ENCODE assay signal across 8 cellular contexts in the genomic region with DNA sequence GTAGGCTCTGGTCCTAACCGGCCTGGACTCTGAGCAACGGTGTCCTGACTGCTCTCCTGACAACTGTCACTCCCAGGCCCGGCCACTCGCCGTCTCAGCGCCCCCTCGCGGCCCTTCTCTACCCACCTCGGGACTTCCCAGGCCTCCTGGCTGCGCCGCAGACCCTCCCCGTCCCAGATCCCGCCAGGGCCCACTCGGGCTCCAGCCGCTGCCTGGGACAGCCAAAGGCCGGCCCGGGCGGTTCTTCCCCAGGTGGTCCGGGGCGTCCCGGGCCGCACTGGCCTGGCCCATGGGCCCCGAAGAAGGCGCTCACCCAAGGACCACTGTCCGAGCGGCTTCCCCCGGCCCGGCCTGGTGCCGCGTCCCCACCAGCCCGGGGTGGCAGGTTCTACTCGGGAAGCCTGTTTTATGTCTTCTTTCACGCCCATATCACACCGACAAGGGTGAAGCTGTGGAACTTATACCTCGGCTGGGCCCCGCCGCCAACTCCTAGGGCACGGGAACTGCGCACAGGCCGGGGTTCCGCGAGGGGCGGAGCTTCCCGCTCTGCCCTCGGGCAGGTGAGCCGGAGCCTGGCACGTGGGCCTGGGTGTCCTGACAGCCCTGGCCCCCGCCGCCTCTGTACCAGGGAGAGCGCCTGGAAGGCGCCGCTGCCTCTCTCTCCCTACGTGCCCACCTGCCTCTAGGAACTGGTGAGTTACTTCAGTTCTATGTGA.
DNase-seq lines count a peak whose midpoint lies in the region; ATAC-seq and TF ChIP-seq lines count a peak whose summit lies in the region.

No MANE protein-coding gene starts in this region.

- no peaks in the 10 kb centered on the region for H3K27me3 ChIP-seq in MG63
- no peaks in the 10 kb centered on the region for H3K27me3 ChIP-seq in lung (ENCODE audit: control insufficient read depth, insufficient read depth)

- H3K36me3 ChIP-seq in MG63 (no peaks in the 10 kb centered on the region), lung (ENCODE audit: control insufficient read depth in 2 of 2, insufficient read depth in 2 of 2, low read length in 2 of 2) (no peaks in the 10 kb centered on the region)

- H3K9me3 ChIP-seq in MG63, result no peaks in the 10 kb centered on the region
- H3K9me3 ChIP-seq in lung (ENCODE audit: control insufficient read depth in 2 of 2, insufficient read depth in 1 of 2, low read length in 1 of 2), result no peaks in the 10 kb centered on the region

- peak; percentile 80 for DNase-seq in Daoy (ENCODE audit: low read depth)
- peak; percentile 58 for DNase-seq in MG63
- DNase-seq in activated CD4-positive, alpha-beta T cell treated with anti-CD3 and anti-CD28 coated beads, Interleukin-2, amount 50 U/mL, for 1 hour, result peak; percentile 70
- DNase-seq in dermis blood vessel endothelial cell, result peak; percentile 75
- peak; percentile 85 for DNase-seq in lung (ENCODE audit: low spot score)
- peak; percentile 69 for DNase-seq in stimulated activated CD4-positive, alpha-beta T cell treated with anti-CD3 and anti-CD28 coated beads, Interleukin-4, amount 100 ng/mL, for 48 hours (ENCODE audit: low read depth in 2 of 2)
- DNase-seq in AML-193 (lab: John Stamatoyannopoulos, UW), result no peak

- peak overlapping the region; percentile 23 for H3K4me3 ChIP-seq in MG63
- H3K4me3 ChIP-seq in lung, result peak overlapping the region; percentile 45

- ATAC-seq in GM21723 (IDR thresholded peaks at IDR 0.05; ENCODE audit: unreplicated experiment) (peak; percentile 94), lung (ENCODE audit: insufficient read depth, low FRiP score) (peak; percentile 95)

- peak; percentile 21 for TF ChIP-seq CTCF in lung (IDR thresholded peaks at IDR 0.05; ENCODE audit: control extremely low read depth, extremely low read depth)

- H3K4me1 ChIP-seq in lung (ENCODE audit: control insufficient read depth in 2 of 2, insufficient read depth in 2 of 2, low read length in 2 of 2), result peaks cover 2 to 5% of the 10 kb centered on the region in 2 donors

- H3K27ac ChIP-seq in lung (ENCODE audit: low read depth in 1 of 2, low read length in 1 of 2), result peak overlapping the region; percentile 72 to 73

- 10 to 16% methylated on average over 53 of the region's 53 CpGs for WGBS in lung, 2 donors

Comparison
In these comparisons a context has a peak if more than half of its experiments do, and no peak if none do; other contexts are left out.
1. DNase-seq: peak in Daoy (single experiment), MG63 (single experiment), activated CD4-positive, alpha-beta T cell treated with anti-CD3 and anti-CD28 coated beads, Interleukin-2, amount 50 U/mL, for 1 hour (single experiment), dermis blood vessel endothelial cell (single experiment), lung (single experiment) and stimulated activated CD4-positive, alpha-beta T cell treated with anti-CD3 and anti-CD28 coated beads, Interleukin-4, amount 100 ng/mL, for 48 hours (2 of 2); none in AML-193 (0 of 2).